In the genomic region with DNA sequence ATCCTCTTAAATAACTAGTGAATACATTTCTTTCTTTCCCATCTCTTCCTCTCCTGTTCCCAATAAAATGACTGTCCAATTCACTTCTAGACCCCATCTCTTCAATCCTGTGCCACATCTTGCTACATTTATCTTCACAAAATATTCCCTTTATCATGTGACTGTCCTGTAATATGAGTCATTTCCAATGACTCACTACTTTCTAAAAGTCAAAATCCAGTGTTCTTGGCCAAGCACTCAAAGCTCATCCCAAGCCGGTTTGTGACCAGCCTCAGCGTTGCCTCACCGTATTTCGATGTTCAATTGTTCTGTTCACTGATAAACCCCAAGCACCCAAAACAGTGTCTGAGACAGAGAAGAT, we compare ENCODE assay signal across 1 cellular context.
TF ChIP-seq lines count a peak whose summit lies in the region.

No MANE protein-coding gene starts in this region.

TF ChIP-seq in K562, 482 proteins besides CTCF, POLR2A, EP300 and RAD21 (continued from another document):
- TF ChIP-seq MXD1 (CRISPR knock-in tag; IDR thresholded peaks at IDR 0.05; ENCODE audit: borderline replicate concordance, poor library complexity, severe bottlenecking) (no peak), ARID1B (IDR thresholded peaks at IDR 0.05) (peak; percentile 57; the same call in 1 of the 2 replicates), JUN (IDR thresholded peaks at IDR 0.05; ENCODE audit: borderline replicate concordance, low read depth, low read length) (peak; percentile 75), JUN (CRISPR knock-in tag; IDR thresholded peaks at IDR 0.05; ENCODE audit: borderline replicate concordance) (no peak), FIP1L1 (IDR thresholded peaks at IDR 0.05; ENCODE audit: low read depth, low read length, poor library complexity, severe bottlenecking) (no peak), ZNF655 (CRISPR knock-in tag; IDR thresholded peaks at IDR 0.05) (no peak), FOSL1 (tag; conservative IDR thresholded peaks at IDR 0.05) (peak; percentile 96), NFE2 (IDR thresholded peaks at IDR 0.05; ENCODE audit: low read depth) (peak; percentile 46; the same call in 1 of the 2 replicates), ZEB2 (IDR thresholded peaks at IDR 0.05) (no peak), TOE1 (IDR thresholded peaks at IDR 0.05; ENCODE audit: borderline replicate concordance) (peak; percentile 36; the same call in 1 of the 2 replicates), TOE1 (CRISPR knock-in tag; IDR thresholded peaks at IDR 0.05; ENCODE audit: borderline replicate concordance, low read depth) (no peak), CEBPG (CRISPR knock-in tag; IDR thresholded peaks at IDR 0.05) (no peak), CEBPG (tag; conservative IDR thresholded peaks at IDR 0.05 in 1 of 2, IDR thresholded peaks at IDR 0.05 in 1 of 2) (peak in 1 of 2 experiments; percentile 57; a peak in 1 of 4 replicates), LCOR (CRISPR knock-in tag; IDR thresholded peaks at IDR 0.05) (0 out of 2 replicates have a peak, but pooled peaks have one; percentile 61), EHMT2 (IDR thresholded peaks at IDR 0.05) (peak; percentile 48; the same call in 1 of the 2 replicates), TFE3 (CRISPR knock-in tag; IDR thresholded peaks at IDR 0.05) (peak; percentile 64), ZBTB17 (CRISPR knock-in tag; IDR thresholded peaks at IDR 0.05) (no peak), DPF2 (IDR thresholded peaks at IDR 0.05) (peak; percentile 57; the same call in 1 of the 2 replicates), FOXJ2 (tag; IDR thresholded peaks at IDR 0.05) (no peak), STAG1 (CRISPR knock-in tag; IDR thresholded peaks at IDR 0.05; ENCODE audit: borderline replicate concordance) (no peak), MAFG (tag; conservative IDR thresholded peaks at IDR 0.05) (peak; percentile 23; the same call in 1 of the 2 replicates), CREBBP (IDR thresholded peaks at IDR 0.05; ENCODE audit: low read depth, low read length) (no peak), SMARCC2 (IDR thresholded peaks at IDR 0.05; ENCODE audit: low read depth) (0 out of 2 replicates have a peak, but pooled peaks have one; percentile 28), JUND (IDR thresholded peaks at IDR 0.05; ENCODE audit: borderline replicate concordance, low read depth, low read length) (peak; percentile 93), JUND (tag; IDR thresholded peaks at IDR 0.05; ENCODE audit: borderline replicate concordance, low read depth, low read length) (peak; percentile 90), ELF4 (CRISPR knock-in tag; IDR thresholded peaks at IDR 0.05) (no peak), GTF3C2 (IDR thresholded peaks at IDR 0.05; ENCODE audit: borderline replicate concordance, extremely low read depth, insufficient read length) (no peak), RAD51 (IDR thresholded peaks at IDR 0.05; ENCODE audit: borderline replicate concordance, low read depth) (peak; percentile 48; the same call in 1 of the 2 replicates), ZNF140 (CRISPR knock-in tag; IDR thresholded peaks at IDR 0.05) (no peak), MXI1 (IDR thresholded peaks at IDR 0.05; ENCODE audit: low read depth, low read length) (no peak), C11orf30 (IDR thresholded peaks at IDR 0.05; ENCODE audit: low read depth) (peak; percentile 18; the same call in 1 of the 2 replicates), KLF13 (tag; IDR thresholded peaks at IDR 0.05; ENCODE audit: borderline replicate concordance, low read depth) (no peak), SMARCE1 (IDR thresholded peaks at IDR 0.05) (peak; percentile 56; the same call in 1 of the 2 replicates), ZNF589 (CRISPR knock-in tag; IDR thresholded peaks at IDR 0.05; ENCODE audit: low read depth) (no peak), TRIM24 (IDR thresholded peaks at IDR 0.05) (no peak)
- TF ChIP-seq, protein P1, sequence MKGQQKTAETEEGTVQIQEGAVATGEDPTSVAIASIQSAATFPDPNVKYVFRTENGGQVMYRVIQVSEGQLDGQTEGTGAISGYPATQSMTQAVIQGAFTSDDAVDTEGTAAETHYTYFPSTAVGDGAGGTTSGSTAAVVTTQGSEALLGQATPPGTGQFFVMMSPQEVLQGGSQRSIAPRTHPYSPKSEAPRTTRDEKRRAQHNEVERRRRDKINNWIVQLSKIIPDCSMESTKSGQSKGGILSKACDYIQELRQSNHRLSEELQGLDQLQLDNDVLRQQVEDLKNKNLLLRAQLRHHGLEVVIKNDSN (CRISPR knock-in tag; IDR thresholded peaks at IDR 0.05): peak; percentile 30; the same call in 1 of the 2 replicates
- TF ChIP-seq, protein P2, sequence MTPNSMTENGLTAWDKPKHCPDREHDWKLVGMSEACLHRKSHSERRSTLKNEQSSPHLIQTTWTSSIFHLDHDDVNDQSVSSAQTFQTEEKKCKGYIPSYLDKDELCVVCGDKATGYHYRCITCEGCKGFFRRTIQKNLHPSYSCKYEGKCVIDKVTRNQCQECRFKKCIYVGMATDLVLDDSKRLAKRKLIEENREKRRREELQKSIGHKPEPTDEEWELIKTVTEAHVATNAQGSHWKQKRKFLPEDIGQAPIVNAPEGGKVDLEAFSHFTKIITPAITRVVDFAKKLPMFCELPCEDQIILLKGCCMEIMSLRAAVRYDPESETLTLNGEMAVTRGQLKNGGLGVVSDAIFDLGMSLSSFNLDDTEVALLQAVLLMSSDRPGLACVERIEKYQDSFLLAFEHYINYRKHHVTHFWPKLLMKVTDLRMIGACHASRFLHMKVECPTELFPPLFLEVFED (CRISPR knock-in tag; conservative IDR thresholded peaks at IDR 0.05): no peak
- TF ChIP-seq, protein P3, sequence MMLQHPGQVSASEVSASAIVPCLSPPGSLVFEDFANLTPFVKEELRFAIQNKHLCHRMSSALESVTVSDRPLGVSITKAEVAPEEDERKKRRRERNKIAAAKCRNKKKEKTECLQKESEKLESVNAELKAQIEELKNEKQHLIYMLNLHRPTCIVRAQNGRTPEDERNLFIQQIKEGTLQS (IDR thresholded peaks at IDR 0.05): peak; percentile 91
- TF ChIP-seq, protein P3 (CRISPR knock-in tag; conservative IDR thresholded peaks at IDR 0.05): 0 out of 2 replicates have a peak, but pooled peaks have one; percentile 55
- TF ChIP-seq, protein P4, sequence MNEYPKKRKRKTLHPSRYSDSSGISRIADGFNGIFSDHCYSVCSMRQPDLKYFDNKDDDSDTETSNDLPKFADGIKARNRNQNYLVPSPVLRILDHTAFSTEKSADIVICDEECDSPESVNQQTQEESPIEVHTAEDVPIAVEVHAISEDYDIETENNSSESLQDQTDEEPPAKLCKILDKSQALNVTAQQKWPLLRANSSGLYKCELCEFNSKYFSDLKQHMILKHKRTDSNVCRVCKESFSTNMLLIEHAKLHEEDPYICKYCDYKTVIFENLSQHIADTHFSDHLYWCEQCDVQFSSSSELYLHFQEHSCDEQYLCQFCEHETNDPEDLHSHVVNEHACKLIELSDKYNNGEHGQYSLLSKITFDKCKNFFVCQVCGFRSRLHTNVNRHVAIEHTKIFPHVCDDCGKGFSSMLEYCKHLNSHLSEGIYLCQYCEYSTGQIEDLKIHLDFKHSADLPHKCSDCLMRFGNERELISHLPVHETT (CRISPR knock-in tag; conservative IDR thresholded peaks at IDR 0.05 in 1 of 2, IDR thresholded peaks at IDR 0.05 in 1 of 2): no peak
